In the genomic region with DNA sequence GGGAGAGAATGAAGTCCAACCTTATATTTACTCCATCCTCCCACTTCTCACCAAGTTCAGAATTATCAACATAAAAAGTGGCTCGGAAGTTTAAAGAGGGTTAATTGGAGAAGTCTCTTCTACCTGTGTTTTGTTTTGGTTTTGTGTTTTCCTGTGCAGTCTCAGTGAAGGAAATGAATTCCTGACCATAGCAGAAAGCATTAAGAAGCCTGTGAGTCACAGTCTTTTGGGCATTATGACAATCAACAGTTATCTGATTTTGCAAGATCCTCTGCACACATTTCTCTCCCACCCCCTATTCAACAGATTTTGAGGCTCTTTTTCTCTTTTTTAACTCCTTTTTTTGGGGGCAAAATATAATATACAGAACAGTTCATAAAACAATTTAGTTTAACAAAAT, we compare ENCODE assay signal across 13 cellular contexts. TPM values are rescaled to one million over a fixed set of nuclear protein-coding genes. Genes with fewer than 3 reads are reported as not detected.
DNase-seq lines count a peak whose midpoint lies in the region; ATAC-seq, FAIRE-seq and TF ChIP-seq lines count a peak whose summit lies in the region.
"Had no signal": no experiment of that assay in that cellular context is flagged by ENCODE, and none has a peak within 500 bp of the region (broad histone marks: within the 10 kb centered on the region; RNA-seq: fewer than 3 reads in every experiment).

No MANE protein-coding gene starts in this region.

- DNase-seq in H54 (ENCODE audit: insufficient read length, low spot score) (peak; percentile 33), PC-9 (peak in 1 of 2 experiments; percentile 61), epithelial cell of prostate (ENCODE audit: low read depth, low spot score) (peak; percentile 14), skeletal muscle cell (ENCODE audit: low read depth) (peak; percentile 42), left colon (no peak)
- DNase-seq: DMS79, lower lobe of right lung, NCI-H69, tibial artery had no signal

- intact Hi-C loops in PC-9 (cut with micrococcal nuclease; ENCODE audit: unreplicated experiment): loop anchor here (10.0 kb wide), 1 partner anchor 275 kb away; no protein-coding TSS in a partner anchor
- intact Hi-C loops in left colon (cut with DNase I, micrococcal nuclease): no loop called here

- no peak for TF ChIP-seq CTCF in PC-9 (conservative IDR thresholded peaks at IDR 0.05)

- BruUV-seq in PC-9 (replicated peaks; lab: Mats Ljungman, UMichigan): no TSS peak

- no peaks in the 10 kb centered on the region for H3K9me2 ChIP-seq in PC-9 (ENCODE audit: insufficient read depth)

- H3F3A ChIP-seq in PC-9 (ENCODE audit: insufficient read depth, low read depth): peaks cover 6% of the 10 kb centered on the region

- peak overlapping the region; percentile 58 for H3K4me2 ChIP-seq in PC-9

- peak overlapping the region; percentile 52 for H3K27ac ChIP-seq in PC-9
- peak overlapping the region; percentile 43 for H3K27ac ChIP-seq in epithelial cell of prostate
- H3K27ac ChIP-seq: ascending aorta, lower lobe of right lung, tibial artery had no signal

- POLR2A ChIA-PET in PC-9 (lab: Charles Lee; ENCODE audit: unreplicated experiment): no interaction called here

- no peak for TF ChIP-seq POLR2A in H54 (IDR thresholded peaks at IDR 0.05; ENCODE audit: low read depth, low read length)

- no peaks in the 10 kb centered on the region for H4K20me1 ChIP-seq in PC-9 (ENCODE audit: insufficient read depth)

- peak; percentile 48 for FAIRE-seq in H54 (lab: Jason Lieb, UNC)

- no peaks in the 10 kb centered on the region for H3K79me2 ChIP-seq in PC-9 (ENCODE audit: low read depth)

- H3K4me3 ChIP-seq in PC-9 (no peak overlapping the region), skeletal muscle cell (ENCODE audit: low read depth, low read length) (no peak overlapping the region)
- H3K4me3 ChIP-seq: ascending aorta, lower lobe of right lung, tibial artery had no signal

- ATAC-seq in HG02840 (IDR thresholded peaks at IDR 0.05; ENCODE audit: low FRiP score, unreplicated experiment) (no peak), GM18502 (IDR thresholded peaks at IDR 0.05; ENCODE audit: poor library complexity, unreplicated experiment) (no peak), left colon (no peak), HG02588 (IDR thresholded peaks at IDR 0.05; ENCODE audit: unreplicated experiment) (no peak)
- ATAC-seq: lower lobe of right lung had no signal

- H3K27me3 ChIP-seq in PC-9 (ENCODE audit: insufficient read depth, low read depth): no peaks in the 10 kb centered on the region
- H3K27me3 ChIP-seq: ascending aorta, tibial artery had no signal

- no peak overlapping the region for H2AFZ ChIP-seq in PC-9

- CTCF ChIA-PET in PC-9 (lab: Charles Lee): no interaction called here

- no peaks in the 10 kb centered on the region for H3K36me3 ChIP-seq in PC-9 (ENCODE audit: low read depth)
- H3K36me3 ChIP-seq: ascending aorta, lower lobe of right lung, tibial artery had no signal

- no peaks in the 10 kb centered on the region for H3K9me3 ChIP-seq in PC-9 (ENCODE audit: insufficient read depth, low read depth)
- H3K9me3 ChIP-seq: ascending aorta, lower lobe of right lung, tibial artery had no signal

- H3K4me1 ChIP-seq in PC-9 (replicated peaks; ENCODE audit: insufficient read depth): peaks cover 12% of the 10 kb centered on the region
- H3K4me1 ChIP-seq: ascending aorta, tibial artery had no signal

RNA-seq across cellular contexts. Expression of gene RPL37A, which starts 8.6 kb away (rescaled TPM):
- total RNA-seq in PC-9 (2021): 2,248 and 2,378 TPM in 2 replicates
- 1,000 to 10,000 TPM; 1,768 to 1,865 TPM for total RNA-seq in left colon

Comparison
In these comparisons a context has a peak if more than half of its experiments do, and no peak if none do; other contexts are left out.
1. DNase-seq: peak in H54 (single experiment), epithelial cell of prostate (single experiment) and skeletal muscle cell (single experiment); none in left colon (0 of 2).